1 cellular context compared by ENCODE assay signal in the genomic region with DNA sequence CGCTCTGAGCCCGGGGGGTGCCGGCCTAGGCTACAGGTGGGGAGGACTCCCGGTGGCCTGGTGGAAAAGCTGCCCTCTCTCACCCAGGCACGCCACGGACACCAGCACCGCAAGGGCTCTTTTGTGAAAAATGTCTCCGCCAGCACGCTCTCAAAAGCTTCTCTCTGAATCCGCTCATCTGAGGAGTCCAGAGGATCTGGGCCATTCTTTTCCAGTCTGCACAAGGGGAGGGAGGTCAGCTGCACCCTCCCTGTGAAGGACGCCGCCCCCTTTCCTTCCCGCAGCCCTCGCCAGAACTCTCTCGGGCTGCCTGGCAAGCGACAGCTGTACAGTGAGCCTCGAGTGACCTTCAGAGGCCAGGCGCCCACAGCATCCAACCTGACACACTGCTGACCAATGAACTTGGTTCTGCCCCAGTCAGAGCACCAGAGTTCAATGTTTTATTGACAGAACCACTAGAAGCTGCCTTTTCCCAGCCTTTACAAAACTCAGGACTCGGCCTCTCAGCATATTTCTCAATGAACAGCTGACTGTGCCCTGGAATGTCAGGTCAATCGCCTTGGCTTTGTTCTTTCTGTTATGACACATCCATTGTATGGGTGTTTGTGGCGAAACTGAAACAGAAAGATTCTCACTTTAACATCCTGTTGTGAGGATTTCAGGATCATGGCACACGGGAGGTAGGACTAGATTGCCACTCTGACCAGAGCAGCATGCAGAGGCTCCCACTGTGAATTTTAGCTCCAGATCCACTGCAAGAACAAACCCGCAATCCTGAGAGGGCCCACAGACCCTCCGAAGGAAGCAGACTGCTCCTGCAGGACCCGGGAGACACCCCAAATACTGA.
TF ChIP-seq lines count a peak whose summit lies in the region.

No MANE protein-coding gene starts in this region.

TF ChIP-seq in HepG2, 621 proteins besides CTCF, POLR2A, EP300 and RAD21 (continued from another document and continues in another):
- TF ChIP-seq ZXDC (CRISPR knock-in tag; IDR thresholded peaks at IDR 0.05) (0 out of 2 replicates have a peak, but pooled peaks have one; percentile 24), ZNF83 (CRISPR knock-in tag; IDR thresholded peaks at IDR 0.05; ENCODE audit: borderline replicate concordance) (no peak), SALL2 (CRISPR knock-in tag; IDR thresholded peaks at IDR 0.05) (peak; percentile 96), ZNF772 (CRISPR knock-in tag; IDR thresholded peaks at IDR 0.05) (peak; percentile 99), ATF6 (CRISPR knock-in tag; conservative IDR thresholded peaks at IDR 0.05) (peak; percentile 88; the same call in 1 of the 2 replicates), MIXL1 (CRISPR knock-in tag; IDR thresholded peaks at IDR 0.05) (peak; percentile 97), ZNF335 (CRISPR knock-in tag; IDR thresholded peaks at IDR 0.05) (peak; percentile 95), CBX1 (IDR thresholded peaks at IDR 0.05; ENCODE audit: low read depth) (peak; percentile 84), CREB3 (CRISPR knock-in tag; IDR thresholded peaks at IDR 0.05) (peak; percentile 79), ZBTB42 (CRISPR knock-in tag; IDR thresholded peaks at IDR 0.05) (no peak), ARNTL (CRISPR knock-in tag; IDR thresholded peaks at IDR 0.05) (peak; percentile 90; the same call in 1 of the 2 replicates), IRF9 (CRISPR knock-in tag; IDR thresholded peaks at IDR 0.05; ENCODE audit: borderline replicate concordance) (peak; percentile 88), MNT (IDR thresholded peaks at IDR 0.05) (peak; percentile 45; the same call in 1 of the 2 replicates), MYPOP (CRISPR knock-in tag; IDR thresholded peaks at IDR 0.05) (peak; percentile 94), NCOA1 (CRISPR knock-in tag; IDR thresholded peaks at IDR 0.05) (peak; percentile 95; the same call in 1 of the 2 replicates), NFKB2 (CRISPR knock-in tag; IDR thresholded peaks at IDR 0.05; ENCODE audit: borderline replicate concordance) (peak; percentile 92), ZNF530 (CRISPR knock-in tag; IDR thresholded peaks at IDR 0.05; ENCODE audit: low read depth) (no peak), AGO2 (optimal IDR thresholded peaks at IDR 0.05; ENCODE audit: low read depth, low read length) (no peak), DNMT3B (CRISPR knock-in tag; conservative IDR thresholded peaks at IDR 0.05) (peak; percentile 98), JARID2 (CRISPR knock-in tag; IDR thresholded peaks at IDR 0.05; ENCODE audit: insufficient replicate concordance) (peak; percentile 92), PTBP1 (IDR thresholded peaks at IDR 0.05; ENCODE audit: low read depth, low read length, poor library complexity, severe bottlenecking) (no peak), ZNF572 (CRISPR knock-in tag; IDR thresholded peaks at IDR 0.05) (peak; percentile 86; the same call in 1 of the 2 replicates), ELF1 (CRISPR knock-in tag; IDR thresholded peaks at IDR 0.05) (peak; percentile 76), MAFG (CRISPR knock-in tag; IDR thresholded peaks at IDR 0.05) (peak; percentile 81), CREB1 (IDR thresholded peaks at IDR 0.05) (peak; percentile 71), CREB1 (CRISPR knock-in tag; IDR thresholded peaks at IDR 0.05) (peak; percentile 92), FOXK2 (IDR thresholded peaks at IDR 0.05) (peak; percentile 94), SYNCRIP (IDR thresholded peaks at IDR 0.05; ENCODE audit: insufficient read depth, low read depth, low read length) (no peak), NRL (CRISPR knock-in tag; IDR thresholded peaks at IDR 0.05; ENCODE audit: borderline replicate concordance) (peak; percentile 54), RCOR2 (CRISPR knock-in tag; IDR thresholded peaks at IDR 0.05) (peak; percentile 98), DMAP1 (CRISPR knock-in tag; IDR thresholded peaks at IDR 0.05) (peak; percentile 83), POGZ (CRISPR knock-in tag; IDR thresholded peaks at IDR 0.05) (peak; percentile 92), ASH2L (IDR thresholded peaks at IDR 0.05; ENCODE audit: insufficient read length, low read depth, low read length) (peak; percentile 88), ZNF263 (CRISPR knock-in tag; IDR thresholded peaks at IDR 0.05) (peak; percentile 62), DNMT1 (CRISPR knock-in tag; IDR thresholded peaks at IDR 0.05) (peak; percentile 96), HOXA5 (CRISPR knock-in tag; IDR thresholded peaks at IDR 0.05) (peak; percentile 97), ZNF143 (CRISPR knock-in tag; IDR thresholded peaks at IDR 0.05) (peak; percentile 73), ISX (CRISPR knock-in tag; conservative IDR thresholded peaks at IDR 0.05) (no peak), CENPBD1 (CRISPR knock-in tag; IDR thresholded peaks at IDR 0.05; ENCODE audit: borderline replicate concordance, low read depth) (0 out of 2 replicates have a peak, but pooled peaks have one; percentile 93), U2AF1 (optimal IDR thresholded peaks at IDR 0.05; ENCODE audit: low read depth, low read length) (peak; percentile 19), ZBTB7B (CRISPR knock-in tag; IDR thresholded peaks at IDR 0.05) (peak; percentile 89), RFX3 (CRISPR knock-in tag; IDR thresholded peaks at IDR 0.05) (no peak), ATF7-NPFF (CRISPR knock-in tag; IDR thresholded peaks at IDR 0.05; ENCODE audit: low read depth) (no peak), ZFP36 (IDR thresholded peaks at IDR 0.05; ENCODE audit: borderline replicate concordance, low read depth, low read length, partially characterized antibody) (no peak), ZBTB21 (CRISPR knock-in tag; IDR thresholded peaks at IDR 0.05) (peak; percentile 81; the same call in 1 of the 2 replicates), NR2F2 (IDR thresholded peaks at IDR 0.05; ENCODE audit: borderline replicate concordance, low read depth) (peak; percentile 100), ZZZ3 (CRISPR knock-in tag; IDR thresholded peaks at IDR 0.05; ENCODE audit: borderline replicate concordance) (peak; percentile 94; the same call in 1 of the 2 replicates), NFYB (CRISPR knock-in tag; IDR thresholded peaks at IDR 0.05) (peak; percentile 71), ATAD3A (CRISPR knock-in tag; IDR thresholded peaks at IDR 0.05) (no peak), TEAD2 (CRISPR knock-in tag; IDR thresholded peaks at IDR 0.05) (peak; percentile 86), STAT5B (CRISPR knock-in tag; IDR thresholded peaks at IDR 0.05) (no peak)
- TF ChIP-seq, protein P1, sequence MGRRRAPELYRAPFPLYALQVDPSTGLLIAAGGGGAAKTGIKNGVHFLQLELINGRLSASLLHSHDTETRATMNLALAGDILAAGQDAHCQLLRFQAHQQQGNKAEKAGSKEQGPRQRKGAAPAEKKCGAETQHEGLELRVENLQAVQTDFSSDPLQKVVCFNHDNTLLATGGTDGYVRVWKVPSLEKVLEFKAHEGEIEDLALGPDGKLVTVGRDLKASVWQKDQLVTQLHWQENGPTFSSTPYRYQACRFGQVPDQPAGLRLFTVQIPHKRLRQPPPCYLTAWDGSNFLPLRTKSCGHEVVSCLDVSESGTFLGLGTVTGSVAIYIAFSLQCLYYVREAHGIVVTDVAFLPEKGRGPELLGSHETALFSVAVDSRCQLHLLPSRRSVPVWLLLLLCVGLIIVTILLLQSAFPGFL (CRISPR knock-in tag; IDR thresholded peaks at IDR 0.05) = no peak
- TF ChIP-seq, protein P2, sequence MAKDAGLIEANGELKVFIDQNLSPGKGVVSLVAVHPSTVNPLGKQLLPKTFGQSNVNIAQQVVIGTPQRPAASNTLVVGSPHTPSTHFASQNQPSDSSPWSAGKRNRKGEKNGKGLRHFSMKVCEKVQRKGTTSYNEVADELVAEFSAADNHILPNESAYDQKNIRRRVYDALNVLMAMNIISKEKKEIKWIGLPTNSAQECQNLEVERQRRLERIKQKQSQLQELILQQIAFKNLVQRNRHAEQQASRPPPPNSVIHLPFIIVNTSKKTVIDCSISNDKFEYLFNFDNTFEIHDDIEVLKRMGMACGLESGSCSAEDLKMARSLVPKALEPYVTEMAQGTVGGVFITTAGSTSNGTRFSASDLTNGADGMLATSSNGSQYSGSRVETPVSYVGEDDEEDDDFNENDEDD (CRISPR knock-in tag; IDR thresholded peaks at IDR 0.05; ENCODE audit: borderline replicate concordance) = peak; percentile 86; the same call in 1 of the 2 replicates
- TF ChIP-seq, protein P3, sequence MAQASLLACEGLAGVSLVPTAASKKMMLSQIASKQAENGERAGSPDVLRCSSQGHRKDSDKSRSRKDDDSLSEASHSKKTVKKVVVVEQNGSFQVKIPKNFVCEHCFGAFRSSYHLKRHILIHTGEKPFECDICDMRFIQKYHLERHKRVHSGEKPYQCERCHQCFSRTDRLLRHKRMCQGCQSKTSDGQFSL (CRISPR knock-in tag; IDR thresholded peaks at IDR 0.05) = peak; percentile 61
- TF ChIP-seq, protein P4, sequence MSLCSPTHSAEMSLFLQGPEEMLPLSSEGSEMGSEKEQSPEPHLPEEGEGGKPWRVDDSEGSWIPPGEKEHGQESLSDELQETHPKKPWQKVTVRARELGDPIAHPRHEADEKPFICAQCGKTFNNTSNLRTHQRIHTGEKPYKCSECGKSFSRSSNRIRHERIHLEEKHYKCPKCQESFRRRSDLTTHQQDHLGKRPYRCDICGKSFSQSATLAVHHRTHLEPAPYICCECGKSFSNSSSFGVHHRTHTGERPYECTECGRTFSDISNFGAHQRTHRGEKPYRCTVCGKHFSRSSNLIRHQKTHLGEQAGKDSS (CRISPR knock-in tag; IDR thresholded peaks at IDR 0.05; ENCODE audit: borderline replicate concordance, low read depth) = peak; percentile 95
